8 cellular contexts compared by ENCODE assay signal in genomic region chr15:65303687-65304392, GRCh38. TPM values are rescaled to one million over a fixed set of nuclear protein-coding genes. Genes with fewer than 3 reads are reported as not detected.
A peak's percentile ranks its signal among the peaks of the same experiment; 100 is the strongest.
DNase-seq lines count a peak whose midpoint lies in the region; TF ChIP-seq lines count a peak whose summit lies in the region.

No MANE protein-coding gene starts in this region.

- H3K4me1 Mint-ChIP-seq in HFFc6 (ENCODE audit: low read depth) = peaks cover 20% of the 10 kb centered on the region

- no peaks in the 10 kb centered on the region for H3K9me3 Mint-ChIP-seq in HFFc6

- H3K9me3 ChIP-seq in esophagus (ENCODE audit: control insufficient read depth in 2 of 2, insufficient read depth in 1 of 2, low read depth in 1 of 2, low read length in 1 of 2) (no peaks in the 10 kb centered on the region), muscle layer of duodenum (ENCODE audit: control insufficient read depth in 1 of 2, low read length in 2 of 2) (no peaks in the 10 kb centered on the region), suprapubic skin (no peaks in the 10 kb centered on the region)

- no peak for TF ChIP-seq EP300 in suprapubic skin (IDR thresholded peaks at IDR 0.05)

- H3K4me3 Mint-ChIP-seq in HFFc6 = peak overlapping the region; percentile 94

- H3K27me3 ChIP-seq in esophagus (ENCODE audit: control insufficient read depth in 1 of 2, insufficient read depth in 2 of 2, low read length in 2 of 2) (no peaks in the 10 kb centered on the region), muscle layer of duodenum (ENCODE audit: low read depth, low read length) (no peaks in the 10 kb centered on the region), suprapubic skin (no peaks in the 10 kb centered on the region)

- H3K27me3 Mint-ChIP-seq in HFFc6 (ENCODE audit: insufficient read depth) = peaks cover 10% of the 10 kb centered on the region

- H3K4me1 ChIP-seq in esophagus (ENCODE audit: control insufficient read depth in 2 of 2, insufficient read depth in 2 of 2, low read length in 1 of 2) (peaks cover 0 to 3% of the 10 kb centered on the region in 2 donors), muscle layer of duodenum (ENCODE audit: control insufficient read depth in 1 of 2, insufficient read depth in 2 of 2, low read length in 2 of 2) (peaks cover 3 to 4% of the 10 kb centered on the region in 2 donors), suprapubic skin (peaks cover 14% of the 10 kb centered on the region)

- H3K4me3 ChIP-seq in esophagus (ENCODE audit: low read depth in 1 of 2, low read length in 2 of 2) (peak overlapping the region; percentile 45 to 58), muscle layer of duodenum (ENCODE audit: low read depth in 1 of 2, low read length in 2 of 2) (peak overlapping the region; percentile 70 to 90), suprapubic skin (peak overlapping the region; percentile 49)

- peak overlapping the region; percentile 99 for H3K27ac Mint-ChIP-seq in HFFc6

- DNase-seq in DMS53 (lab: John Stamatoyannopoulos, UW) (peak; percentile 77), HFFc6 (peak; percentile 58), NCI-H2196 treated with DMSO at 0.1 percent for 48 hours (lab: John Stamatoyannopoulos, UW; ENCODE audit: unreplicated experiment) (peak; percentile 33), suprapubic skin (ENCODE audit: low spot score in 2 of 2) (peak in 1 of 2 donors; percentile 80), GM19238 (ENCODE audit: insufficient read length, low spot score) (no peak)
- peak; percentile 76 for DNase-seq in activated CD8-positive, alpha-beta memory T cell treated with anti-CD3 and anti-CD28 coated beads for 24 hours

- H3K27ac ChIP-seq in esophagus (ENCODE audit: low read depth in 2 of 2, low read length in 1 of 2) (peak overlapping the region; percentile 86 to 88), muscle layer of duodenum (ENCODE audit: low read length) (peak overlapping the region; percentile 96), suprapubic skin (peak overlapping the region; percentile 91)

- H3K36me3 ChIP-seq in esophagus (ENCODE audit: control insufficient read depth in 2 of 2, insufficient read depth in 2 of 2, low read length in 1 of 2) = no peaks in the 10 kb centered on the region
- H3K36me3 ChIP-seq in muscle layer of duodenum (ENCODE audit: control insufficient read depth in 1 of 2, insufficient read depth in 2 of 2, low read length in 2 of 2) = no peaks in the 10 kb centered on the region
- no peaks in the 10 kb centered on the region for H3K36me3 ChIP-seq in suprapubic skin

- TF ChIP-seq CTCF in HFFc6 (IDR thresholded peaks at IDR 0.05) = peak; percentile 92
- peak in 1 of 2 donors; percentile 91 for TF ChIP-seq CTCF in suprapubic skin (IDR thresholded peaks at IDR 0.05)

- 2% methylated on average over 25 of the region's 25 CpGs for WGBS in esophagus, 2 donors
- 2% methylated on average over 25 of the region's 25 CpGs for WGBS in suprapubic skin

- no peaks in the 10 kb centered on the region for H3K36me3 Mint-ChIP-seq in HFFc6 (ENCODE audit: low read depth)

- no peak for TF ChIP-seq POLR2A in suprapubic skin (IDR thresholded peaks at IDR 0.05)

RNA-seq across cellular contexts. Expression of gene RNU5B-1, which starts 0.6 kb away (rescaled TPM):
- total RNA-seq in HFFc6 (2021; fragmentation: NEBNext Ultra II Directional; extraction: Animal tissue kit (Norgen Biotek cat#: 25700)) = 10 to 100 TPM in 2 of 6 experiments, 1 to 10 TPM in 1, not detected in 3; 8.6 to 18.0 (median 10.5) TPM
- polyA plus RNA-seq in esophagus = not detected
- not detected for total RNA-seq in suprapubic skin

RNA-seq across cellular contexts. Expression of gene RNU5A-1, which starts 8.0 kb away (rescaled TPM):
- total RNA-seq in HFFc6 (2021; fragmentation: NEBNext Ultra II Directional; extraction: Animal tissue kit (Norgen Biotek cat#: 25700)) = not detected
- polyA plus RNA-seq in esophagus = not detected
- total RNA-seq in suprapubic skin = not detected

RNA-seq across cellular contexts. Expression of gene PARP16, which starts 17.2 kb away (rescaled TPM):
- 1 to 10 TPM; 4.1 to 5.1 (median 4.4) TPM for total RNA-seq in HFFc6 (2021; fragmentation: NEBNext Ultra II Directional; extraction: Animal tissue kit (Norgen Biotek cat#: 25700))
- 1 to 10 TPM; 4.5 to 5.6 TPM for polyA plus RNA-seq in esophagus
- 10 to 100 TPM in 3 of 4 donors, 1 to 10 TPM in 1; 8.2 to 16.7 (median 11.7) TPM for total RNA-seq in suprapubic skin
